19 cellular contexts compared by ENCODE assay signal in the genomic region with DNA sequence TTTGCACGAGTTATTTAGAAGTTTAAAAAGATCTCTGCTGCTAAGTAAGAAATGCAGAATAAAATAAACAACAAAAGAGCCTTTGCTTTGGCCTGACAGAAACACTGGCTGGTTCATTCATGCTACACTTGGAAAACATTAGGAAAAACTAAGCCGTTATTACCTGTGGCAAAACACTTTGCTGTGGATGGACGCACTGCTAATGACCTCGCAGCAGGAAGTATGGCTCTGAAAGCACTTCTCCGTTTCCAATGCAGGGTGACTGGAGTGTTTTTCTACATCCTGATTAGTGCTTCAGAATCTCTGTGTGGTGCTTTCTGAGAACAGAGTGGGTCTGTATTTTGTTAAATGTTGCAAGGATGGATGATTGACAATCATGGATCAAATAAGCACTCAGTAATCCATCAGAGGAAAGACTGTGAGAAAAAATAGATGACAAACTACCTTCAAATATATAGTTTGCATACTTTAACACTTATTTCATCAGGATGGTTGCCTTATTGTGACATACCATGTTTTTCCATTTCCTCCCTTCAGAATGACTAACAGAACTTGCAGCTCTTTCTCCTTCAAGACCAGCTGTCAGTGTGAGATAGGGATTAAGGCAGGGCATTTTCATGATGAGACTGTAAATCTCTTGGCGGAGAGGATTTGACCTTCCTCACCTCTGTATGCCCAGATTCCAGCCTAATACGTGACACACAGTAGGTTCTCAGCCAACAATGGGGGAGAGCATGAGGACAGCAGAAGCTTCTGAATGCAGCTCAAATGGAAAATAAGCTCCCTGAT. TPM values are rescaled to one million over a fixed set of nuclear protein-coding genes. Genes with fewer than 3 reads are reported as not detected.
DNase-seq lines count a peak whose midpoint lies in the region; ATAC-seq and TF ChIP-seq lines count a peak whose summit lies in the region.
"Had no signal": no experiment of that assay in that cellular context is flagged by ENCODE, and none has a peak within 500 bp of the region (broad histone marks: within the 10 kb centered on the region; RNA-seq: fewer than 3 reads in every experiment).

No MANE protein-coding gene starts in this region.

- CTCF ChIA-PET in activated CD8-positive, alpha-beta T cell treated with anti-CD3 and anti-CD28 coated beads, Interleukin-2, amount 10 ng/mL, durations not matched to agents 7 days and 5 days (lab: Charles Lee) = no interaction called here
- CTCF ChIA-PET in T-cell (lab: Charles Lee) = interaction anchor here in 1 of 2 donors (0.7 kb wide), 1 partner anchor 149 kb away, joined by 3 read pairs; no protein-coding TSS in a partner anchor

- no peak for TF ChIP-seq CTCF in WERI-Rb-1 (IDR thresholded peaks at IDR 0.05; ENCODE audit: low read depth, low read length)

- POLR2A ChIA-PET in activated CD8-positive, alpha-beta T cell treated with anti-CD3 and anti-CD28 coated beads, Interleukin-2, amount 10 ng/mL, durations not matched to agents 7 days and 5 days (lab: Charles Lee) = no interaction called here
- POLR2A ChIA-PET in T-cell (lab: Charles Lee) = interaction anchor here in 1 of 2 donors (0.6 kb wide), 1 partner anchor 1361 kb away, joined by 6 read pairs; no protein-coding TSS in a partner anchor

- no peaks in the 10 kb centered on the region for H3K9me3 Mint-ChIP-seq in activated CD8-positive, alpha-beta T cell treated with anti-CD3 and anti-CD28 coated beads, Interleukin-2, amount 10 ng/mL, durations not matched to agents 7 days and 5 days (ENCODE audit: insufficient read depth)
- peaks cover 0 to 12% (median 0%) of the 10 kb centered on the region in 3 donors for H3K9me3 Mint-ChIP-seq in T-cell
- H3K9me3 Mint-ChIP-seq: CD4-positive, alpha-beta T cell had no signal

- H3K4me3 ChIP-seq in WERI-Rb-1 (ENCODE audit: low read depth, low read length) = no peak overlapping the region
- H3K4me3 ChIP-seq: body of pancreas had no signal

- H3K36me3 ChIP-seq in WERI-Rb-1 = no peaks in the 10 kb centered on the region

- DNase-seq in NCI-H1105 treated with DMSO at 0.1 percent for 48 hours (lab: John Stamatoyannopoulos, UW) (peak; percentile 19), NCI-H1105 (lab: John Stamatoyannopoulos, UW) (no peak), NCI-H2107 treated with DMSO at 0.1 percent for 48 hours (lab: John Stamatoyannopoulos, UW; ENCODE audit: unreplicated experiment) (peak; percentile 63), WERI-Rb-1 (peak; percentile 56), non-pigmented ciliary epithelial cell (ENCODE audit: low read depth) (peak; percentile 15), GM03348 (ENCODE audit: low spot score) (no peak), T-cell (no peak)
- DNase-seq in activated CD8-positive, alpha-beta T cell treated with anti-CD3 and anti-CD28 coated beads, Interleukin-2, amount 10 ng/mL, durations not matched to agents 7 days and 5 days = no peak
- DNase-seq: 8988T; activated gamma-delta T cell treated with Interleukin-2 at 50 U/mL for 16 hours; body of pancreas; CD4-positive, alpha-beta T cell; effector memory CD4-positive, alpha-beta T cell; HFFc6; midbrain; stimulated activated CD4-positive, alpha-beta T cell treated with anti-CD3 and anti-CD28 coated beads, Interleukin-12 subunit alpha, Interleukin-12 subunit beta, amount 100 ng/mL, for 4 hours had no signal

- ATAC-seq in activated CD8-positive, alpha-beta T cell treated with anti-CD3 and anti-CD28 coated beads, Interleukin-2, amount 10 ng/mL, durations not matched to agents 7 days and 5 days = no peak
- ATAC-seq in T-cell (replicated peaks in 1 of 4) = no peak
- ATAC-seq: body of pancreas had no signal

- no peaks in the 10 kb centered on the region for H3K9me3 ChIP-seq in WERI-Rb-1 (ENCODE audit: severe bottlenecking)
- H3K9me3 ChIP-seq: body of pancreas had no signal

- no peak overlapping the region for H3K4me3 Mint-ChIP-seq in activated CD8-positive, alpha-beta T cell treated with anti-CD3 and anti-CD28 coated beads, Interleukin-2, amount 10 ng/mL, durations not matched to agents 7 days and 5 days
- no peak overlapping the region for H3K4me3 Mint-ChIP-seq in T-cell
- H3K4me3 Mint-ChIP-seq: CD4-positive, alpha-beta T cell; HFFc6 had no signal

- peak overlapping the region; percentile 56 for H3K27ac ChIP-seq in WERI-Rb-1
- H3K27ac ChIP-seq: body of pancreas, VCaP had no signal

- no peaks in the 10 kb centered on the region for H3K27me3 ChIP-seq in WERI-Rb-1 (ENCODE audit: insufficient read depth, low read depth, severe bottlenecking)
- H3K27me3 ChIP-seq: body of pancreas had no signal

- peaks cover 3% of the 10 kb centered on the region for H3K27me3 Mint-ChIP-seq in activated CD8-positive, alpha-beta T cell treated with anti-CD3 and anti-CD28 coated beads, Interleukin-2, amount 10 ng/mL, durations not matched to agents 7 days and 5 days (ENCODE audit: low read depth)
- peaks cover under 1 to 4% of the 10 kb centered on the region in 2 donors for H3K27me3 Mint-ChIP-seq in T-cell
- H3K27me3 Mint-ChIP-seq: CD4-positive, alpha-beta T cell had no signal

- H3K4me1 Mint-ChIP-seq in activated CD8-positive, alpha-beta T cell treated with anti-CD3 and anti-CD28 coated beads, Interleukin-2, amount 10 ng/mL, durations not matched to agents 7 days and 5 days (ENCODE audit: low read depth) = no peaks in the 10 kb centered on the region
- no peaks in the 10 kb centered on the region for H3K4me1 Mint-ChIP-seq in T-cell

- H3K36me3 Mint-ChIP-seq in activated CD8-positive, alpha-beta T cell treated with anti-CD3 and anti-CD28 coated beads, Interleukin-2, amount 10 ng/mL, durations not matched to agents 7 days and 5 days (ENCODE audit: low read depth) = no peaks in the 10 kb centered on the region
- H3K36me3 Mint-ChIP-seq in T-cell = no peaks in the 10 kb centered on the region

- no peak overlapping the region for H3K27ac Mint-ChIP-seq in activated CD8-positive, alpha-beta T cell treated with anti-CD3 and anti-CD28 coated beads, Interleukin-2, amount 10 ng/mL, durations not matched to agents 7 days and 5 days
- no peak overlapping the region for H3K27ac Mint-ChIP-seq in T-cell
- H3K27ac Mint-ChIP-seq: CD4-positive, alpha-beta T cell; HFFc6 had no signal

RNA-seq across cellular contexts. Expression of a gene that starts 38.0 kb away (rescaled TPM):
- total RNA-seq in activated CD8-positive, alpha-beta T cell treated with anti-CD3 and anti-CD28 coated beads, Interleukin-2, amount 10 ng/mL, durations not matched to agents 7 days and 5 days = not detected
- total RNA-seq in T-cell = not detected
- total RNA-seq: body of pancreas; CD4-positive, alpha-beta T cell; HFFc6; osteocyte; subcutaneous adipose tissue had no signal

Comparison
In these comparisons a context has a peak if more than half of its experiments do, and no peak if none do; other contexts are left out.
1. DNase-seq: peak in NCI-H1105 treated with DMSO at 0.1 percent for 48 hours (single experiment), NCI-H2107 treated with DMSO at 0.1 percent for 48 hours (single experiment), WERI-Rb-1 (single experiment) and non-pigmented ciliary epithelial cell (single experiment); none in NCI-H1105 (single experiment), activated CD8-positive, alpha-beta T cell treated with anti-CD3 and anti-CD28 coated beads, Interleukin-2, amount 10 ng/mL, durations not matched to agents 7 days and 5 days (single experiment), GM03348 (single experiment) and T-cell (0 of 34).